Comparison of ENCODE assay signal across 8 cellular contexts in the genomic region with DNA sequence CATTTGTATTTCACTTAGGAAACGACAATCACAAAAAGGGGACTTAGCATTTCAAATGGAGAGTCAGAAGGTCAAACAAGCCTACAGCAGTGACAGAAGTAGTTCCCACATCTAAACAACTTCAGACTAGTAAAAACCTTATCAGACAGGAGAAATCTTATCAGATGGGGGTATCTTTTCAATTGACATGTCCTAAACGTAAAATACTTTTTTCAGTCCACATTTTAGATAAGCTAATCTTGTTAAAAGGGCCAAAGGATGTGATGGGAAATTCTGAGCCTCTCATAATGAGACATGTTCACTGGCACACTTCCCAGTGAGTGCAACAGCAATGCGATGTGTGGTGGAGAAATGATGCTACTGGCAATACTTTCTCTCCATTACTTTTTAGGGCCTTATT. TPM values are rescaled to one million over a fixed set of nuclear protein-coding genes. Genes with fewer than 3 reads are reported as not detected.
DNase-seq lines count a peak whose midpoint lies in the region; ATAC-seq and TF ChIP-seq lines count a peak whose summit lies in the region.

No MANE protein-coding gene starts in this region.

- H3K9me3 ChIP-seq in Panc1 (ENCODE audit: control insufficient read depth, insufficient read depth, low read depth, low read length) = no peaks in the 10 kb centered on the region
- no peaks in the 10 kb centered on the region for H3K9me3 ChIP-seq in osteoblast (ENCODE audit: low read depth, low read length)

- H3K4me3 ChIP-seq in Panc1 (ENCODE audit: low read depth in 2 of 2, low read length in 2 of 2) (peak overlapping the region in 1 of 2 experiments; percentile 85; a peak in 2 of 4 replicates), osteoblast (ENCODE audit: insufficient read depth, low read length) (peak overlapping the region; percentile 94)

- H3K4me2 ChIP-seq in osteoblast (ENCODE audit: insufficient read depth, low read length) = peak overlapping the region; percentile 87

- H4K20me1 ChIP-seq in osteoblast (ENCODE audit: insufficient read depth, low read length) = peaks cover 62% of the 10 kb centered on the region

- no TSS peak for BruUV-seq in Panc1 (replicated peaks; lab: Mats Ljungman, UMichigan)

- peaks cover 81% of the 10 kb centered on the region for H3K79me2 ChIP-seq in osteoblast (ENCODE audit: insufficient read depth, low read length)

- intact Hi-C loops in activated CD4-positive, alpha-beta T cell treated with anti-CD3 and anti-CD28 coated beads for 36 hours (cut with DNase I, micrococcal nuclease) = loop anchor here (2.0 to 10.0 kb wide), 7 partner anchors 48 to 1008 kb away; partner anchors contain the start of genes PI4KA (in 1 of the 2), PPM1F (in 1 of the 2) and SNAP29 (in 1 of the 2)
- intact Hi-C loops in Panc1 (cut with micrococcal nuclease; ENCODE audit: unreplicated experiment) = no loop called here

- H3K36me3 Mint-ChIP-seq in activated CD4-positive, alpha-beta T cell treated with anti-CD3 and anti-CD28 coated beads for 36 hours (ENCODE audit: low read depth) = peaks cover 23% of the 10 kb centered on the region
- peaks cover 7% of the 10 kb centered on the region for H3K36me3 Mint-ChIP-seq in effector memory CD8-positive, alpha-beta T cell (ENCODE audit: insufficient read depth)

- H3K4me1 Mint-ChIP-seq in activated CD4-positive, alpha-beta T cell treated with anti-CD3 and anti-CD28 coated beads for 36 hours = peaks cover 62% of the 10 kb centered on the region
- H3K4me1 Mint-ChIP-seq in effector memory CD8-positive, alpha-beta T cell (ENCODE audit: low read depth in 2 of 2) = peaks cover 54 to 70% of the 10 kb centered on the region in 2 donors

- peak; percentile 68 for DNase-seq in activated CD4-positive, alpha-beta T cell treated with anti-CD3 and anti-CD28 coated beads for 36 hours
- no peak for DNase-seq in activated CD4-positive, alpha-beta T cell treated with anti-CD3 and anti-CD28 coated beads for 1 hour
- DNase-seq in Panc1 (ENCODE audit: low read depth, low spot score) = peak; percentile 7
- DNase-seq in effector memory CD8-positive, alpha-beta T cell = no peak
- peak; percentile 78 for DNase-seq in osteoblast (ENCODE audit: insufficient read length, low spot score, missing footprints)
- DNase-seq in NCI-H128 (lab: John Stamatoyannopoulos, UW; ENCODE audit: unreplicated experiment) = no peak
- DNase-seq in NCI-H1930 (lab: John Stamatoyannopoulos, UW) = no peak
- DNase-seq in SW480 (ENCODE audit: low spot score) = no peak

- H3K4me1 ChIP-seq in Panc1 (ENCODE audit: control insufficient read depth, insufficient read depth, low read length) (peaks cover 28% of the 10 kb centered on the region), osteoblast (ENCODE audit: insufficient read depth, low read length) (peaks cover 31% of the 10 kb centered on the region)

- H3K27me3 ChIP-seq in Panc1 (ENCODE audit: control insufficient read depth, insufficient read depth, low read length) = no peaks in the 10 kb centered on the region
- H3K27me3 ChIP-seq in osteoblast (ENCODE audit: insufficient read depth, low read length) = no peaks in the 10 kb centered on the region

- H3K9me3 Mint-ChIP-seq in activated CD4-positive, alpha-beta T cell treated with anti-CD3 and anti-CD28 coated beads for 36 hours (ENCODE audit: low read depth) = no peaks in the 10 kb centered on the region
- H3K9me3 Mint-ChIP-seq in effector memory CD8-positive, alpha-beta T cell = no peaks in the 10 kb centered on the region

- H3K36me3 ChIP-seq in Panc1 (ENCODE audit: control insufficient read depth, insufficient read depth, low read length) (no peaks in the 10 kb centered on the region; the same call in none of the 2 replicates), osteoblast (ENCODE audit: insufficient read depth, low read length) (no peaks in the 10 kb centered on the region)

- TF ChIP-seq CTCF in Panc1 (IDR thresholded peaks at IDR 0.05) (no peak), osteoblast (IDR thresholded peaks at IDR 0.05; ENCODE audit: extremely low read depth, low read depth, low read length) (no peak)

- H3K27ac ChIP-seq in Panc1 (ENCODE audit: low read length) (peak overlapping the region; percentile 87; the same call in 1 of the 2 replicates), osteoblast (ENCODE audit: low read depth, low read length) (peak overlapping the region; percentile 89)

- no peaks in the 10 kb centered on the region for H3K27me3 Mint-ChIP-seq in activated CD4-positive, alpha-beta T cell treated with anti-CD3 and anti-CD28 coated beads for 36 hours
- no peaks in the 10 kb centered on the region for H3K27me3 Mint-ChIP-seq in effector memory CD8-positive, alpha-beta T cell

- CTCF ChIA-PET in activated CD4-positive, alpha-beta T cell treated with anti-CD3 and anti-CD28 coated beads for 36 hours (lab: Charles Lee) = interaction anchor here (0.5 to 1.3 kb wide), 3 partner anchors 12 to 199 kb away, joined by 3 to 6 read pairs (median 3); no protein-coding TSS in a partner anchor
- CTCF ChIA-PET in Panc1 (lab: Charles Lee) = no interaction called here

- POLR2A ChIA-PET in activated CD4-positive, alpha-beta T cell treated with anti-CD3 and anti-CD28 coated beads for 36 hours (lab: Charles Lee) = interaction anchor here (0.7 to 1.2 kb wide), 3 partner anchors 12 to 103 kb away, joined by 3 to 6 read pairs (median 5); no protein-coding TSS in a partner anchor
- POLR2A ChIA-PET in Panc1 (lab: Charles Lee) = no interaction called here

- H3K27ac Mint-ChIP-seq in activated CD4-positive, alpha-beta T cell treated with anti-CD3 and anti-CD28 coated beads for 36 hours = no peak overlapping the region
- H3K27ac Mint-ChIP-seq in effector memory CD8-positive, alpha-beta T cell = no peak overlapping the region

- no peak for ATAC-seq in activated CD4-positive, alpha-beta T cell treated with anti-CD3 and anti-CD28 coated beads for 36 hours
- no peak for ATAC-seq in Panc1
- no peak for ATAC-seq in effector memory CD8-positive, alpha-beta T cell (replicated peaks)

- H3K4me3 Mint-ChIP-seq in activated CD4-positive, alpha-beta T cell treated with anti-CD3 and anti-CD28 coated beads for 36 hours = peak overlapping the region; percentile 53
- peak overlapping the region; percentile 94 to 99 for H3K4me3 Mint-ChIP-seq in effector memory CD8-positive, alpha-beta T cell

- in situ Hi-C loops in Panc1 (cut with HindIII; ENCODE audit: low pct_unique_long_range_greater_than_20kb, low sequenced_read_pairs) = no loop called here

- no peak overlapping the region for H2AFZ ChIP-seq in osteoblast (ENCODE audit: low read length)

RNA-seq across cellular contexts. Expression of gene MAPK1, which starts 2.4 kb away (rescaled TPM):
- 100 to 1,000 TPM in 1 of 2 experiments, 10 to 100 TPM in 1; 91.9 to 108 TPM for total RNA-seq in activated CD4-positive, alpha-beta T cell treated with anti-CD3 and anti-CD28 coated beads for 36 hours
- total RNA-seq in Panc1 (2021; ENCODE audit: unreplicated experiment) (122 TPM), osteoblast (46.3 and 61.6 TPM in 2 replicates)
- 66.1 TPM for polyA plus RNA-seq in Panc1 (2012; ENCODE audit: insufficient read length)

Comparison
In these comparisons a context has a peak if more than half of its experiments do, and no peak if none do; other contexts are left out.
1. DNase-seq: peak in activated CD4-positive, alpha-beta T cell treated with anti-CD3 and anti-CD28 coated beads for 36 hours (single experiment), Panc1 (single experiment) and osteoblast (single experiment); none in activated CD4-positive, alpha-beta T cell treated with anti-CD3 and anti-CD28 coated beads for 1 hour (single experiment), effector memory CD8-positive, alpha-beta T cell (0 of 3), NCI-H128 (single experiment), NCI-H1930 (0 of 2) and SW480 (single experiment).